Comparison of ENCODE assay signal across 8 cellular contexts in the genomic region with DNA sequence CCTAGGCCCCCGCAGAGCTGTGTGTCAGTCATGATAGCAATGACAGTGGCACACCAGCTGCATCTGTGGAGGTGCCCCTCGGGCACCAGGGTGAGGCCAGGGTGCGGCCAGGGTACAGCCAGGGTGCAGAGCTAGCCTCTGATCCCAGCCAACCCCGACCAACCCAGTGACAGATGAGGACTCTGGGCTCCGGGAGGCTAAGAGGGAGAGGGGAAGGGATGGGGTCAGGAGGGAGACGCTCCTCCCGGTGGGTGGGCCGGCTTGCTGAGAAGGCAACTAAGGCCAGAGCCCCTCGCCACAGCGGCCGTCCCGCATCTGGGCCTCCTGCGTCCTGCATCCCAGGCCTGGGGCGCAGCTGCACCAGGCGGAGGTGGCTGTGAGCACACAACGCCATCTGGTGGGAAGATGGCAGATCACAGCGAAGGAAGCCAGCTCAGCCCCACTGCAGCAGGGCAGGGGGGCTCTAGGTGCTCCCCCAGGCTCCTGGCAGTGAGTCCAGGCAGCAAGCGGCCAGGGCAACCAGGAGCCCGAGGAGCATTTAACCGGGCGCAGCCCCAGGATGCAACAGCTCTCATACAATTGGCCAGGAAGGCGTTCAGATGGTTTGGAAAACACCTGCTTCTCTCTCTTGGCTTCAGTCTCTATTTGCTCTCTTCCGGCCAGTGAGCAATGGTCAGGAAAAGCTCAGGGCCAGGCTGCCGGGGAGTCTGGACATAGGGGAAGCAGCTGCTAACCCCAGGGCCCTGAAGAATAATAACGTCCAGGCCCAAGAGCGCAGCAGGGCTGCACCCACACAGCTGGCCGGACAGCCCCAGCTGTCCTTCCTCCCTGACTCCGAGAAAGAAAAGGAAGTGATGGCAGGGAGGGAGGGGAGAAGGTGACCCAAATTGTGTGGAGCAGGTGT.
DNase-seq lines count a peak whose midpoint lies in the region; ATAC-seq and TF ChIP-seq lines count a peak whose summit lies in the region.

No MANE protein-coding gene starts in this region.

- no peak overlapping the region for H3K14ac ChIP-seq in trophoblast cell (ENCODE audit: low read length)

- H3K9ac ChIP-seq in trophoblast cell (ENCODE audit: low read length), result no peak overlapping the region

- H4K8ac ChIP-seq in trophoblast cell (ENCODE audit: low read depth, low read length), result no peak overlapping the region

- no peaks in the 10 kb centered on the region for H3K9me3 Mint-ChIP-seq in activated CD8-positive, alpha-beta T cell treated with anti-CD3 and anti-CD28 coated beads, Interleukin-2, amount 10 ng/mL, durations not matched to agents 7 days and 5 days (ENCODE audit: insufficient read depth)

- H3K4me3 Mint-ChIP-seq in activated CD8-positive, alpha-beta T cell treated with anti-CD3 and anti-CD28 coated beads, Interleukin-2, amount 10 ng/mL, durations not matched to agents 7 days and 5 days, result no peak overlapping the region

- H3K23ac ChIP-seq in trophoblast cell (ENCODE audit: low read length), result no peak overlapping the region

- H4K12ac ChIP-seq in trophoblast cell (ENCODE audit: low read depth, low read length), result no peak overlapping the region

- no peaks in the 10 kb centered on the region for H3K36me3 Mint-ChIP-seq in activated CD8-positive, alpha-beta T cell treated with anti-CD3 and anti-CD28 coated beads, Interleukin-2, amount 10 ng/mL, durations not matched to agents 7 days and 5 days (ENCODE audit: low read depth)

- H3K36me3 ChIP-seq in trophoblast cell (ENCODE audit: control insufficient read depth in 1 of 2, insufficient read depth in 2 of 2, low read length in 2 of 2), result no peaks in the 10 kb centered on the region

- POLR2A ChIA-PET in activated CD8-positive, alpha-beta T cell treated with anti-CD3 and anti-CD28 coated beads, Interleukin-2, amount 10 ng/mL, durations not matched to agents 7 days and 5 days (lab: Charles Lee), result no interaction called here

- H3K27ac ChIP-seq in foreskin keratinocyte, result no peak overlapping the region
- H3K27ac ChIP-seq in trophoblast cell (ENCODE audit: low read depth, low read length), result no peak overlapping the region

- TF ChIP-seq CTCF in foreskin keratinocyte (conservative IDR thresholded peaks at IDR 0.05), result peak; percentile 79

- no peak overlapping the region for H2BK12ac ChIP-seq in trophoblast cell (ENCODE audit: low read length)

- H3K79me2 ChIP-seq in trophoblast cell (ENCODE audit: control insufficient read depth, insufficient read depth, low read length, poor library complexity), result no peaks in the 10 kb centered on the region

- H3K4me1 ChIP-seq in foreskin keratinocyte (no peaks in the 10 kb centered on the region), trophoblast cell (ENCODE audit: control insufficient read depth in 1 of 2, insufficient read depth in 2 of 2, low read length in 2 of 2) (no peaks in the 10 kb centered on the region)

- no CpG with 5 or more reads among the region's 28 CpGs for WGBS in trophoblast cell (ENCODE audit: extremely low coverage, insufficient coverage, insufficient read length)

- no peak overlapping the region for H2BK5ac ChIP-seq in trophoblast cell (ENCODE audit: low read depth, low read length, poor library complexity)

- peaks cover 8% of the 10 kb centered on the region for H3K9me3 ChIP-seq in trophoblast cell (ENCODE audit: insufficient read depth, low read depth, low read length)

- no peaks in the 10 kb centered on the region for H3K27me3 Mint-ChIP-seq in activated CD8-positive, alpha-beta T cell treated with anti-CD3 and anti-CD28 coated beads, Interleukin-2, amount 10 ng/mL, durations not matched to agents 7 days and 5 days (ENCODE audit: low read depth)

- CTCF ChIA-PET in activated CD8-positive, alpha-beta T cell treated with anti-CD3 and anti-CD28 coated beads, Interleukin-2, amount 10 ng/mL, durations not matched to agents 7 days and 5 days (lab: Charles Lee), result interaction anchor here (1.1 to 1.5 kb wide), 2 partner anchors 10 to 11 kb away, joined by 3 to 6 read pairs; no protein-coding TSS in a partner anchor

- no peak overlapping the region for H2AFZ ChIP-seq in trophoblast cell (ENCODE audit: insufficient read depth, low read length, poor library complexity)

- no peak overlapping the region for H3K4ac ChIP-seq in trophoblast cell (ENCODE audit: low read depth, low read length)

- DNase-seq in stimulated activated CD4-positive, alpha-beta T cell treated with anti-CD3 and anti-CD28 coated beads, Interleukin-12 subunit alpha, Interleukin-12 subunit beta, amount 100 ng/mL, for 4 hours, result peak; percentile 10
- no peak for DNase-seq in stimulated activated CD4-positive, alpha-beta T cell treated with anti-CD3 and anti-CD28 coated beads, Interleukin-4, amount 100 ng/mL, for 24 hours
- DNase-seq in NCI-H1092 treated with DMSO at 0.1 percent for 48 hours (lab: John Stamatoyannopoulos, UW) (peak; percentile 55), foreskin keratinocyte (peak in 1 of 2 donors; percentile 20), trophoblast cell (peak; percentile 21 to 57), NCI-H1048 (lab: John Stamatoyannopoulos, UW) (no peak)
- peak; percentile 35 for DNase-seq in activated CD8-positive, alpha-beta T cell treated with anti-CD3 and anti-CD28 coated beads, Interleukin-2, amount 10 ng/mL, durations not matched to agents 7 days and 5 days

- no peak overlapping the region for H4K91ac ChIP-seq in trophoblast cell (ENCODE audit: low read depth, low read length)

- H3K27ac Mint-ChIP-seq in activated CD8-positive, alpha-beta T cell treated with anti-CD3 and anti-CD28 coated beads, Interleukin-2, amount 10 ng/mL, durations not matched to agents 7 days and 5 days, result no peak overlapping the region

- no peak overlapping the region for H2BK120ac ChIP-seq in trophoblast cell (ENCODE audit: insufficient read depth, low read length, poor library complexity)

- no peak overlapping the region for H2AK5ac ChIP-seq in trophoblast cell (ENCODE audit: low read length)

- H3K27me3 ChIP-seq in foreskin keratinocyte, result peaks cover 9% of the 10 kb centered on the region
- no peaks in the 10 kb centered on the region for H3K27me3 ChIP-seq in trophoblast cell (ENCODE audit: insufficient read depth, low read length)

- no peak overlapping the region for H3K4me2 ChIP-seq in trophoblast cell (ENCODE audit: low read length)

- no peak overlapping the region for H3K18ac ChIP-seq in trophoblast cell (ENCODE audit: low read length)

- H3K4me1 Mint-ChIP-seq in activated CD8-positive, alpha-beta T cell treated with anti-CD3 and anti-CD28 coated beads, Interleukin-2, amount 10 ng/mL, durations not matched to agents 7 days and 5 days (ENCODE audit: low read depth), result no peaks in the 10 kb centered on the region

- no peak overlapping the region for H3K4me3 ChIP-seq in trophoblast cell (ENCODE audit: low read depth, low read length)

- no peaks in the 10 kb centered on the region for H3K79me1 ChIP-seq in trophoblast cell (ENCODE audit: low read length)

- ATAC-seq in activated CD8-positive, alpha-beta T cell treated with anti-CD3 and anti-CD28 coated beads, Interleukin-2, amount 10 ng/mL, durations not matched to agents 7 days and 5 days, result peak; percentile 64
- ATAC-seq in foreskin keratinocyte, result peak; percentile 74
- ATAC-seq in HG03521 (IDR thresholded peaks at IDR 0.05; ENCODE audit: unreplicated experiment), result no peak

Comparison
In these comparisons a context has a peak if more than half of its experiments do, and no peak if none do; other contexts are left out.
1. DNase-seq: peak in stimulated activated CD4-positive, alpha-beta T cell treated with anti-CD3 and anti-CD28 coated beads, Interleukin-12 subunit alpha, Interleukin-12 subunit beta, amount 100 ng/mL, for 4 hours (single experiment), NCI-H1092 treated with DMSO at 0.1 percent for 48 hours (single experiment), activated CD8-positive, alpha-beta T cell treated with anti-CD3 and anti-CD28 coated beads, Interleukin-2, amount 10 ng/mL, durations not matched to agents 7 days and 5 days (single experiment) and trophoblast cell (2 of 2); none in stimulated activated CD4-positive, alpha-beta T cell treated with anti-CD3 and anti-CD28 coated beads, Interleukin-4, amount 100 ng/mL, for 24 hours (single experiment) and NCI-H1048 (single experiment).